ENCODE assay signal across 20 cellular contexts in the genomic region with DNA sequence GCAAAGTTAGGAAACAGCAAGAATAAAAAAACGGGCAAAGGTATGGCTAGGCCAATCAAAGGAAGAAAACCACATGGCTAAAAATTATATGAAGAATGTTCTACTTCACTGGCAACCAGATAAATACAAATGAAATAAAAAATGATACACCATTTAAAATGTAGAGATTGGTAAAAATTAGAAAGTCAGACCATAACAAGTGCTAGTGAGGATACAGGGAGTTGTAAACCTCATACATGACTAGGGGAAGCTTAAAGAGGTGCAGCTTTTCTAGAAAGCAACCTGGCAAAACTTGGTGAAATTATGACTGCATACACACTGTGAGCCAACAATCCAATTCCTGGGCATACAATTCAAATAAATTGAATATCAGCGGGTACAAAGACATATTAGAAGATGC.
"Had no signal": no experiment of that assay in that cellular context is flagged by ENCODE, and none has a peak within 500 bp of the region (broad histone marks: within the 10 kb centered on the region; RNA-seq: fewer than 3 reads in every experiment).

No MANE protein-coding gene starts in this region.

- DNase-seq: colonic mucosa; cortex of kidney; effector CD4-positive, alpha-beta T cell; effector memory CD4-positive, alpha-beta T cell; foreskin keratinocyte; heart left ventricle; hypothalamus; immature natural killer cell; islet precursor cell; kidney; kidney glomerular epithelial cell; left cardiac atrium; left lung; left ventricle myocardium superior; lower lobe of right lung; mesenchymal stem cell; mucosa of descending colon had no signal

- ATAC-seq: foreskin keratinocyte, gastroesophageal sphincter, heart left ventricle, left cardiac atrium, left lung, left ventricle myocardium superior, lower lobe of right lung, mucosa of descending colon had no signal

- H3K27ac ChIP-seq: colonic mucosa, esophagus muscularis mucosa, foreskin keratinocyte, gastroesophageal sphincter, heart left ventricle, hepatocyte, left lung, lower lobe of right lung had no signal

- H3K27me3 ChIP-seq: colonic mucosa, esophagus muscularis mucosa, foreskin keratinocyte, gastroesophageal sphincter, heart left ventricle, hepatocyte, left lung had no signal
